ENCODE assay signal across 1 cellular context in the genomic region with DNA sequence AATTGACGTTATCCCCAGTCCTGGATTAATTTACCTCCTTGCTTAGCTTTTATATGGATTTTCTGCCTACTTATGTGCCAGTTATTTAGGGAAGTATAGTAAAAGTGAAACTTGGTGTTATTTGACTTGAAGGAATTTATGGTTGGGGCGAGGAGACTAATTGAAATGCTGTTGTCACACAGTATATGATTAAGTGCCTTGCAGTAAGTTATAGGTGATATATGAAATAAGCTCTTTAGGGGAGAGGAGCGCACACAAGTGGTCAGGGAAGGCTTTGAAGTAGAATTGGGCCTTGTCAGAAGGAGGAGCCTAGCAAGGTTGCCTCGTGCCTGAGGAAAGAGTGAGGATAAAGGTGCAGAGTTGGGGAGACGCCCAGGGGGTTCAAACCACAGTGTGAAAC.
TF ChIP-seq lines count a peak whose summit lies in the region.

No MANE protein-coding gene starts in this region.

TF ChIP-seq in GM12878, 131 proteins besides CTCF, POLR2A, EP300 and RAD21 (continued from another document and continues in another):
- TF ChIP-seq ZBTB11 (CRISPR knock-in tag; IDR thresholded peaks at IDR 0.05), result no peak
- TF ChIP-seq NR2C1 (IDR thresholded peaks at IDR 0.05), result no peak
- TF ChIP-seq HDAC6 (IDR thresholded peaks at IDR 0.05; ENCODE audit: unreplicated experiment), result no peak
- TF ChIP-seq CBFB (IDR thresholded peaks at IDR 0.05; ENCODE audit: low read depth), result no peak
- TF ChIP-seq SREBF2 (IDR thresholded peaks at IDR 0.05; ENCODE audit: low read length), result no peak
- no peak for TF ChIP-seq IRF5 (IDR thresholded peaks at IDR 0.05; ENCODE audit: borderline replicate concordance)
- TF ChIP-seq, protein P1, sequence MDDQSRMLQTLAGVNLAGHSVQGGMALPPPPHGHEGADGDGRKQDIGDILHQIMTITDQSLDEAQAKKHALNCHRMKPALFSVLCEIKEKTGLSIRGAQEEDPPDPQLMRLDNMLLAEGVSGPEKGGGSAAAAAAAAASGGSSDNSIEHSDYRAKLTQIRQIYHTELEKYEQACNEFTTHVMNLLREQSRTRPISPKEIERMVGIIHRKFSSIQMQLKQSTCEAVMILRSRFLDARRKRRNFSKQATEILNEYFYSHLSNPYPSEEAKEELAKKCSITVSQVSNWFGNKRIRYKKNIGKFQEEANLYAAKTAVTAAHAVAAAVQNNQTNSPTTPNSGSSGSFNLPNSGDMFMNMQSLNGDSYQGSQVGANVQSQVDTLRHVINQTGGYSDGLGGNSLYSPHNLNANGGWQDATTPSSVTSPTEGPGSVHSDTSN (IDR thresholded peaks at IDR 0.05; ENCODE audit: insufficient replicate concordance, low read depth, low read length), result peak; percentile 37
- 0 out of 2 replicates have a peak, but pooled peaks have one; percentile 29 for TF ChIP-seq GATAD2B (conservative IDR thresholded peaks at IDR 0.05; ENCODE audit: low read depth)
- no peak for TF ChIP-seq CREM (IDR thresholded peaks at IDR 0.05; ENCODE audit: low read depth)
- TF ChIP-seq RUNX3 (IDR thresholded peaks at IDR 0.05; ENCODE audit: low read length), result peak; percentile 28
- no peak for TF ChIP-seq RCOR1 (conservative IDR thresholded peaks at IDR 0.05; ENCODE audit: low read depth, low read length)
- peak; percentile 37 to 58; a peak in 2 of 4 replicates for TF ChIP-seq BHLHE40 (IDR thresholded peaks at IDR 0.05; ENCODE audit: borderline replicate concordance in 1 of 2, low read depth in 2 of 2, low read length in 1 of 2)
- TF ChIP-seq BCL11A (IDR thresholded peaks at IDR 0.05; ENCODE audit: low read depth, low read length), result no peak
- 0 out of 2 replicates have a peak, but pooled peaks have one; percentile 67 for TF ChIP-seq BMI1 (IDR thresholded peaks at IDR 0.05; ENCODE audit: borderline replicate concordance)
- TF ChIP-seq, protein P2, sequence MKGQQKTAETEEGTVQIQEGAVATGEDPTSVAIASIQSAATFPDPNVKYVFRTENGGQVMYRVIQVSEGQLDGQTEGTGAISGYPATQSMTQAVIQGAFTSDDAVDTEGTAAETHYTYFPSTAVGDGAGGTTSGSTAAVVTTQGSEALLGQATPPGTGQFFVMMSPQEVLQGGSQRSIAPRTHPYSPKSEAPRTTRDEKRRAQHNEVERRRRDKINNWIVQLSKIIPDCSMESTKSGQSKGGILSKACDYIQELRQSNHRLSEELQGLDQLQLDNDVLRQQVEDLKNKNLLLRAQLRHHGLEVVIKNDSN (IDR thresholded peaks at IDR 0.05; ENCODE audit: borderline replicate concordance, extremely low read length, insufficient read depth, low read depth, low read length), result no peak
- TF ChIP-seq MYC (IDR thresholded peaks at IDR 0.05; ENCODE audit: insufficient read depth, insufficient read length, insufficient replicate concordance, low read length, severe bottlenecking), result no peak
- peak; percentile 90 for TF ChIP-seq MTA2 (IDR thresholded peaks at IDR 0.05; ENCODE audit: low read depth)
- no peak for TF ChIP-seq HDAC2 (IDR thresholded peaks at IDR 0.05)
- TF ChIP-seq, protein P3, sequence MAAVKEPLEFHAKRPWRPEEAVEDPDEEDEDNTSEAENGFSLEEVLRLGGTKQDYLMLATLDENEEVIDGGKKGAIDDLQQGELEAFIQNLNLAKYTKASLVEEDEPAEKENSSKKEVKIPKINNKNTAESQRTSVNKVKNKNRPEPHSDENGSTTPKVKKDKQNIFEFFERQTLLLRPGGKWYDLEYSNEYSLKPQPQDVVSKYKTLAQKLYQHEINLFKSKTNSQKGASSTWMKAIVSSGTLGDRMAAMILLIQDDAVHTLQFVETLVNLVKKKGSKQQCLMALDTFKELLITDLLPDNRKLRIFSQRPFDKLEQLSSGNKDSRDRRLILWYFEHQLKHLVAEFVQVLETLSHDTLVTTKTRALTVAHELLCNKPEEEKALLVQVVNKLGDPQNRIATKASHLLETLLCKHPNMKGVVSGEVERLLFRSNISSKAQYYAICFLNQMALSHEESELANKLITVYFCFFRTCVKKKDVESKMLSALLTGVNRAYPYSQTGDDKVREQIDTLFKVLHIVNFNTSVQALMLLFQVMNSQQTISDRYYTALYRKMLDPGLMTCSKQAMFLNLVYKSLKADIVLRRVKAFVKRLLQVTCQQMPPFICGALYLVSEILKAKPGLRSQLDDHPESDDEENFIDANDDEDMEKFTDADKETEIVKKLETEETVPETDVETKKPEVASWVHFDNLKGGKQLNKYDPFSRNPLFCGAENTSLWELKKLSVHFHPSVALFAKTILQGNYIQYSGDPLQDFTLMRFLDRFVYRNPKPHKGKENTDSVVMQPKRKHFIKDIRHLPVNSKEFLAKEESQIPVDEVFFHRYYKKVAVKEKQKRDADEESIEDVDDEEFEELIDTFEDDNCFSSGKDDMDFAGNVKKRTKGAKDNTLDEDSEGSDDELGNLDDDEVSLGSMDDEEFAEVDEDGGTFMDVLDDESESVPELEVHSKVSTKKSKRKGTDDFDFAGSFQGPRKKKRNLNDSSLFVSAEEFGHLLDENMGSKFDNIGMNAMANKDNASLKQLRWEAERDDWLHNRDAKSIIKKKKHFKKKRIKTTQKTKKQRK (IDR thresholded peaks at IDR 0.05; ENCODE audit: low read depth, low read length), result no peak
- no peak for TF ChIP-seq SUPT20H (IDR thresholded peaks at IDR 0.05; ENCODE audit: borderline replicate concordance, control insufficient read depth, low read depth, low read length)
- no peak for TF ChIP-seq SP1 (IDR thresholded peaks at IDR 0.05; ENCODE audit: low read depth, low read length)
- TF ChIP-seq BCL3 (IDR thresholded peaks at IDR 0.05; ENCODE audit: borderline replicate concordance, insufficient read depth, low read depth, low read length, poor library complexity, severe bottlenecking), result no peak
- no peak for TF ChIP-seq NFXL1 (IDR thresholded peaks at IDR 0.05; ENCODE audit: borderline replicate concordance)
- no peak for TF ChIP-seq YBX1 (IDR thresholded peaks at IDR 0.05)
- peak; percentile 45; the same call in 1 of the 2 replicates for TF ChIP-seq JUNB (IDR thresholded peaks at IDR 0.05)
- TF ChIP-seq MLLT1 (IDR thresholded peaks at IDR 0.05), result no peak
- TF ChIP-seq TBL1XR1 (IDR thresholded peaks at IDR 0.05; ENCODE audit: low read depth, low read length), result no peak
- no peak for TF ChIP-seq ZNF384 (IDR thresholded peaks at IDR 0.05; ENCODE audit: borderline replicate concordance, low read depth, low read length)
- TF ChIP-seq LARP7 (IDR thresholded peaks at IDR 0.05), result 0 out of 2 replicates have a peak, but pooled peaks have one; percentile 30
- no peak for TF ChIP-seq FOXM1 (IDR thresholded peaks at IDR 0.05; ENCODE audit: low read depth, low read length)
- no peak for TF ChIP-seq POLR2AphosphoS2 (IDR thresholded peaks at IDR 0.05; ENCODE audit: low read depth, low read length)
- TF ChIP-seq KAT2A (conservative IDR thresholded peaks at IDR 0.05; ENCODE audit: control insufficient read depth, low read depth, low read length), result no peak
- peak; percentile 72 for TF ChIP-seq IKZF1 (conservative IDR thresholded peaks at IDR 0.05)
- no peak for TF ChIP-seq MEF2B (IDR thresholded peaks at IDR 0.05; ENCODE audit: partially characterized antibody, poor library complexity, severe bottlenecking)
- no peak for TF ChIP-seq ZNF207 (IDR thresholded peaks at IDR 0.05; ENCODE audit: borderline replicate concordance)
- no peak for TF ChIP-seq SMARCA5 (IDR thresholded peaks at IDR 0.05)
- TF ChIP-seq E4F1 (IDR thresholded peaks at IDR 0.05; ENCODE audit: borderline replicate concordance, partially characterized antibody), result no peak
- TF ChIP-seq DPF2 (IDR thresholded peaks at IDR 0.05), result peak; percentile 71; the same call in 1 of the 2 replicates
- TF ChIP-seq ZZZ3 (IDR thresholded peaks at IDR 0.05; ENCODE audit: control insufficient read depth, insufficient read length, low read depth), result no peak
- TF ChIP-seq MEF2A (IDR thresholded peaks at IDR 0.05; ENCODE audit: insufficient read depth, low read depth, low read length), result no peak
- TF ChIP-seq ETV6 (conservative IDR thresholded peaks at IDR 0.05 in 1 of 2, IDR thresholded peaks at IDR 0.05 in 1 of 2; ENCODE audit: borderline replicate concordance in 1 of 2, low read depth in 1 of 2), result no peak
- TF ChIP-seq RAD51 (IDR thresholded peaks at IDR 0.05), result no peak
